ENCODE assay signal across 1 cellular context in the genomic region with DNA sequence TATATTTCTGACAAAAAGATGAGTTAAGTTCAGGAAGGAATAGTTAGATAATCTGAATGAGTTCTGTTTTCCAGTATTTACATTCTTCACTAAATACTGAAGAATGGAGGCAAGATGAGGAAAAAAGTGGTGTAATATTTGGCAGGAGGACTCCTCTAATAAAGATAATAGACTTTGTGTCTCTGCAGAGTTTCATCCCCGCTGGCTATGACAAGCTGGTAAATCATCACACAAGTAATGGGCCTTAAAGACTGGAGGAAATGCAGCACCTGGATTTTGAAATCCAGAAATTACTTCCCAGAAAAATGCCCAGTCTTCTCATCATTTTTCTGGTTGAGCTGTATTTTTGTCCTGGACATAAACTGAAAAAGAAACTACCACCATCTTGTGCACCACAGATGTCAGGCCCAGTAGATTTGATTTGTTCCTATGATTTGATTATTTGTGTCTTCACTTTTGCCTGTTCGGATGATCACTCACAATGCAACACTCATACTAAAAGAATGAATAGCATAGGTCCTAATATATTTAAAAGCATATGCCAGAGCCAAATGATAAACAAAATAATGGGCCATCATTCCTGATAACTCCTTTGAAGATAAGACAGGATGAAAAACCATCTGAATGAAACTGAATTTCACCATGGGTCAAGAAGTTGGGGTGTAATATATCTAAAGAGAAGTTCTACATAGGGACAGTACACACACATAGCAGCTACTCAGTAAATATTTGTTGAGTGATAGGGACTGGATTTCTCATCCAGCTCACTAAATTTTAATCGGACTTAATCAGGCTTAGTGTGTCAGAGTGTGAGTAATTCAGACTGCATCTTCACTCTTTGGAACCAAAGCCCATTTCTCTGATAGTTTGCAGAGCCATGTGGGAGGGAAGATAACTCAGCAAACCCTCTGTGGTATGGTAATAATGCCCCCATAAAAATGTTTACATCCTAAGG.
TF ChIP-seq lines count a peak whose summit lies in the region.

No MANE protein-coding gene starts in this region.

TF ChIP-seq in SK-N-SH treated with all-trans-retinoic acid at 6 μM for 48 hours, 23 proteins besides CTCF, POLR2A, EP300 and RAD21 (continued from another document):
- TF ChIP-seq, protein P1, sequence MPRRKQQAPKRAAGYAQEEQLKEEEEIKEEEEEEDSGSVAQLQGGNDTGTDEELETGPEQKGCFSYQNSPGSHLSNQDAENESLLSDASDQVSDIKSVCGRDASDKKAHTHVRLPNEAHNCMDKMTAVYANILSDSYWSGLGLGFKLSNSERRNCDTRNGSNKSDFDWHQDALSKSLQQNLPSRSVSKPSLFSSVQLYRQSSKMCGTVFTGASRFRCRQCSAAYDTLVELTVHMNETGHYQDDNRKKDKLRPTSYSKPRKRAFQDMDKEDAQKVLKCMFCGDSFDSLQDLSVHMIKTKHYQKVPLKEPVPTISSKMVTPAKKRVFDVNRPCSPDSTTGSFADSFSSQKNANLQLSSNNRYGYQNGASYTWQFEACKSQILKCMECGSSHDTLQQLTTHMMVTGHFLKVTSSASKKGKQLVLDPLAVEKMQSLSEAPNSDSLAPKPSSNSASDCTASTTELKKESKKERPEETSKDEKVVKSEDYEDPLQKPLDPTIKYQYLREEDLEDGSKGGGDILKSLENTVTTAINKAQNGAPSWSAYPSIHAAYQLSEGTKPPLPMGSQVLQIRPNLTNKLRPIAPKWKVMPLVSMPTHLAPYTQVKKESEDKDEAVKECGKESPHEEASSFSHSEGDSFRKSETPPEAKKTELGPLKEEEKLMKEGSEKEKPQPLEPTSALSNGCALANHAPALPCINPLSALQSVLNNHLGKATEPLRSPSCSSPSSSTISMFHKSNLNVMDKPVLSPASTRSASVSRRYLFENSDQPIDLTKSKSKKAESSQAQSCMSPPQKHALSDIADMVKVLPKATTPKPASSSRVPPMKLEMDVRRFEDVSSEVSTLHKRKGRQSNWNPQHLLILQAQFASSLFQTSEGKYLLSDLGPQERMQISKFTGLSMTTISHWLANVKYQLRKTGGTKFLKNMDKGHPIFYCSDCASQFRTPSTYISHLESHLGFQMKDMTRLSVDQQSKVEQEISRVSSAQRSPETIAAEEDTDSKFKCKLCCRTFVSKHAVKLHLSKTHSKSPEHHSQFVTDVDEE (CRISPR knock-in tag; IDR thresholded peaks at IDR 0.05): no peak
- TF ChIP-seq PPARA (CRISPR knock-in tag; IDR thresholded peaks at IDR 0.05; ENCODE audit: borderline replicate concordance): no peak
